ENCODE assay signal across 24 cellular contexts in genomic region chr17:8064590-8065019, GRCh38. TPM values are rescaled to one million over a fixed set of nuclear protein-coding genes. Genes with fewer than 3 reads are reported as not detected.
DNase-seq lines count a peak whose midpoint lies in the region; ATAC-seq, FAIRE-seq and TF ChIP-seq lines count a peak whose summit lies in the region.
"Had no signal": no experiment of that assay in that cellular context is flagged by ENCODE, and none has a peak within 500 bp of the region (broad histone marks: within the 10 kb centered on the region; RNA-seq: fewer than 3 reads in every experiment).

No MANE protein-coding gene starts in this region.

- no peaks in the 10 kb centered on the region for H3K36me3 ChIP-seq in H1 (ENCODE audit: control insufficient read depth in 2 of 4, insufficient read depth in 4 of 4, low read length in 3 of 4)
- H3K36me3 ChIP-seq in transverse colon = no peaks in the 10 kb centered on the region

- H2BK20ac ChIP-seq in H9 (ENCODE audit: low read depth, low read length, poor library complexity, severe bottlenecking) (no peak overlapping the region), H1 (ENCODE audit: low read length) (peak overlapping the region; percentile 80; the same call in 1 of the 2 replicates)

- TF ChIP-seq EP300 in H1 (IDR thresholded peaks at IDR 0.05; ENCODE audit: borderline replicate concordance in 1 of 2, low read depth in 2 of 2, low read length in 2 of 2) = no peak
- no peak for TF ChIP-seq EP300 in transverse colon (IDR thresholded peaks at IDR 0.05; ENCODE audit: low read depth)

- DNase-seq in H9 = no peak
- no peak for DNase-seq in H1 (ENCODE audit: low read depth in 1 of 2, low spot score in 2 of 2)
- DNase-seq in nephron progenitor cell = no peak
- DNase-seq in stimulated activated naive B cell treated with anti-CD40 and anti-IgM and Interleukin-4, amounts not matched to agents 10 μg/mL and 1 μg/mL and 100 μg/mL, for 72 hours = no peak
- DNase-seq in T-helper 2 cell treated with Interferon-gamma antibody and Interleukin-4, amounts not matched to agents 5 μg/mL and 100 μg/mL, for 36 hours (ENCODE audit: low spot score) = no peak
- no peak for DNase-seq in hypothalamus (lab: John Stamatoyannopoulos, UW)
- no peak for DNase-seq in transverse colon
- DNase-seq: CD4-positive, alpha-beta T cell; COR-L47; DMS79; HCEC 1CT; NCI-H1105 treated with DMSO at 0.1 percent for 48 hours; NCI-H2029 treated with DMSO at 0.1 percent for 48 hours; NCI-H226; NCI-H510A treated with DMSO at 0.1 percent for 48 hours; NCI-H748 treated with DMSO at 0.1 percent for 48 hours; PC-9; RPMI8226; SHP77 treated with DMSO at 0.1 percent for 48 hours; SK-N-SH had no signal

- H3K23me2 ChIP-seq in H9 (ENCODE audit: insufficient read length, low read depth, low read length, poor library complexity, severe bottlenecking) (peaks cover 10% of the 10 kb centered on the region), H1 (ENCODE audit: low read depth, low read length) (peaks cover 9% of the 10 kb centered on the region; the same call in 1 of the 2 replicates)

- H3K23ac ChIP-seq in H9 (ENCODE audit: insufficient read length, low read depth, low read length) (no peak overlapping the region), H1 (ENCODE audit: insufficient read length) (no peak overlapping the region)

- CTCF ChIA-PET in H1 (lab: Charles Lee; ENCODE audit: partially characterized antibody) = interaction anchor here (1.0 to 11.6 kb wide), 5 partner anchors 10 to 59 kb away, joined by 3 to 270 read pairs (median 5); partner anchors contain the start of genes ALOXE3 and HES7

- H2AFZ ChIP-seq in H9 (ENCODE audit: low read length) (no peak overlapping the region), H1 (ENCODE audit: low read length) (no peak overlapping the region)
- H2AFZ ChIP-seq: PC-9 had no signal

- H2BK15ac ChIP-seq in H9 (ENCODE audit: low read depth, low read length) (no peak overlapping the region), H1 (ENCODE audit: low read length) (peak overlapping the region; percentile 53)

- TF ChIP-seq POLR2A in H1 (IDR thresholded peaks at IDR 0.05; ENCODE audit: control extremely low read depth in 1 of 2, low read depth in 2 of 2, low read length in 2 of 2) = no peak
- TF ChIP-seq POLR2A in transverse colon (IDR thresholded peaks at IDR 0.05) = no peak

- H3K4me3 Mint-ChIP-seq in H9 (peak overlapping the region; percentile 42 to 72; a peak in 4 of 5 replicates), nephron progenitor cell (peak overlapping the region; percentile 15)
- H3K4me3 Mint-ChIP-seq in stimulated activated naive B cell treated with anti-CD40 and anti-IgM and Interleukin-4, amounts not matched to agents 10 μg/mL and 1 μg/mL and 100 μg/mL, for 72 hours = no peak overlapping the region
- no peak overlapping the region for H3K4me3 Mint-ChIP-seq in T-helper 2 cell treated with Interferon-gamma antibody and Interleukin-4, amounts not matched to agents 5 μg/mL and 100 μg/mL, for 36 hours
- H3K4me3 Mint-ChIP-seq: CD4-positive, alpha-beta T cell had no signal

- TF ChIP-seq RAD21 in H1 (IDR thresholded peaks at IDR 0.05 in 1 of 2, conservative IDR thresholded peaks at IDR 0.05 in 1 of 2; ENCODE audit: low read depth in 2 of 2, low read length in 2 of 2) = no peak

- no peak overlapping the region for H3K56ac ChIP-seq in H9 (ENCODE audit: insufficient read length, low read depth, low read length)
- H3K56ac ChIP-seq in H1 (replicated peaks; ENCODE audit: insufficient read length, low read depth, low read length) = no peak overlapping the region

- H3K4me3 ChIP-seq in H1 (ENCODE audit: extremely low read depth in 1 of 4, insufficient read depth in 2 of 4, low read depth in 3 of 4, low read length in 4 of 4) (peak overlapping the region in 1 of 4 experiments; percentile 50; a peak in 2 of 8 replicates), transverse colon (no peak overlapping the region)
- H3K4me3 ChIP-seq: PC-9 had no signal

- in situ Hi-C loops in transverse colon (cut with MboI; ENCODE audit: low pct_ligation_motif_present in 1 of 4, low pct_unique_long_range_greater_than_20kb in 1 of 4, low sequenced_read_pairs in 3 of 4) = loop anchor here in 1 of 4 donors (10.0 kb wide), 1 partner anchor 50 kb away; the partner anchor contains the start of gene ALOXE3

- no peak for FAIRE-seq in H1 (lab: Jason Lieb, UNC)

- H2BK12ac ChIP-seq in H9 (ENCODE audit: insufficient read length, low read depth, low read length) (no peak overlapping the region), H1 (ENCODE audit: low read depth, low read length) (peak overlapping the region; percentile 87; the same call in 1 of the 2 replicates)

- H3K4ac ChIP-seq in H9 (ENCODE audit: low read depth, low read length) (no peak overlapping the region), H1 (replicated peaks; ENCODE audit: insufficient read length, low read depth, low read length) (no peak overlapping the region)

- TF ChIP-seq CTCF in H9 (conservative IDR thresholded peaks at IDR 0.05) (no peak), H1 (IDR thresholded peaks at IDR 0.05; ENCODE audit: control extremely low read depth in 1 of 3, insufficient read depth in 1 of 3, low read depth in 1 of 3, low read length in 3 of 3) (no peak), nephron progenitor cell (IDR thresholded peaks at IDR 0.05) (no peak), transverse colon (IDR thresholded peaks at IDR 0.05) (no peak)

- H3K79me2 ChIP-seq in H9 (ENCODE audit: insufficient read depth, low read length) (no peaks in the 10 kb centered on the region), H1 (ENCODE audit: control insufficient read depth in 1 of 2, insufficient read depth in 2 of 2, low read length in 2 of 2) (no peaks in the 10 kb centered on the region)

- H3K4me2 ChIP-seq in H9 (ENCODE audit: insufficient read depth, insufficient read length, low read length) (peak overlapping the region; percentile 22), H1 (ENCODE audit: insufficient read depth in 1 of 2, low read depth in 2 of 2, low read length in 2 of 2) (peak overlapping the region; percentile 36 to 86; a peak in 3 of 4 replicates)
- H3K4me2 ChIP-seq: KMS-11, PC-9, SK-N-SH had no signal

- H3K4me1 Mint-ChIP-seq in H9 (peaks cover 44 to 49% of the 10 kb centered on the region in 2 experiments), nephron progenitor cell (peaks cover 14% of the 10 kb centered on the region)
- peaks cover 4 to 19% of the 10 kb centered on the region in 2 donors for H3K4me1 Mint-ChIP-seq in stimulated activated naive B cell treated with anti-CD40 and anti-IgM and Interleukin-4, amounts not matched to agents 10 μg/mL and 1 μg/mL and 100 μg/mL, for 72 hours
- H3K4me1 Mint-ChIP-seq in T-helper 2 cell treated with Interferon-gamma antibody and Interleukin-4, amounts not matched to agents 5 μg/mL and 100 μg/mL, for 36 hours (ENCODE audit: low read depth) = peaks cover 6% of the 10 kb centered on the region

- no CpG with 5 or more reads among the region's 6 CpGs for WGBS in H9 (ENCODE audit: extremely low coverage, insufficient read length, low lambda C conversion rate)
- 58% methylated on average over 4 of the region's 6 CpGs; no CpG with 5 or more reads in 1 of the 2 experiments for WGBS in H1 (ENCODE audit: extremely low coverage in 1 of 2, insufficient coverage in 1 of 2, insufficient read length in 1 of 2, insufficient replicate concordance in 2 of 2, low coverage in 1 of 2, low lambda C conversion rate in 2 of 2, missing lambda C conversion rate in 1 of 2), 2 experiments
- 20 to 73% methylated on average over 1 to 6 of the region's 6 CpGs for WGBS in transverse colon (ENCODE audit: low coverage in 1 of 2), 2 donors

- H3K14ac ChIP-seq in H9 (ENCODE audit: insufficient read depth, low read length) (no peak overlapping the region), H1 (ENCODE audit: insufficient read length) (no peak overlapping the region)

- peaks cover 86% of the 10 kb centered on the region for H3K27me3 Mint-ChIP-seq in H9 (ENCODE audit: low read depth)
- H3K27me3 Mint-ChIP-seq in nephron progenitor cell (ENCODE audit: low read depth, poor library complexity) = peaks cover 99% of the 10 kb centered on the region
- H3K27me3 Mint-ChIP-seq in stimulated activated naive B cell treated with anti-CD40 and anti-IgM and Interleukin-4, amounts not matched to agents 10 μg/mL and 1 μg/mL and 100 μg/mL, for 72 hours = peaks cover 48 to 53% of the 10 kb centered on the region in 2 donors
- peaks cover 47% of the 10 kb centered on the region for H3K27me3 Mint-ChIP-seq in T-helper 2 cell treated with Interferon-gamma antibody and Interleukin-4, amounts not matched to agents 5 μg/mL and 100 μg/mL, for 36 hours (ENCODE audit: low read depth)

- H2AK5ac ChIP-seq in H9 (ENCODE audit: insufficient read length, low read length) = no peak overlapping the region
- H2AK5ac ChIP-seq in H1 (ENCODE audit: low read depth, low read length) = peak overlapping the region; percentile 58; the same call in 1 of the 2 replicates

- H2BK5ac ChIP-seq in H9 (ENCODE audit: insufficient read length, low read length) (no peak overlapping the region), H1 (ENCODE audit: low read depth, low read length) (peak overlapping the region; percentile 30; the same call in 1 of the 2 replicates)

- H3K4me1 ChIP-seq in H9 (ENCODE audit: insufficient read depth, low read length) (peaks cover 3% of the 10 kb centered on the region; the same call in 1 of the 2 replicates), H1 (replicated peaks in 1 of 4; ENCODE audit: control insufficient read depth in 3 of 4, insufficient read depth in 4 of 4, low read length in 3 of 4) (peaks cover 7 to 29% (median 14%) of the 10 kb centered on the region in 4 experiments), transverse colon (peaks cover 5 to 27% (median 25%) of the 10 kb centered on the region in 4 donors)

- H3K9me3 Mint-ChIP-seq in H9 = no peaks in the 10 kb centered on the region
- H3K9me3 Mint-ChIP-seq in nephron progenitor cell = peaks cover 3% of the 10 kb centered on the region
- no peaks in the 10 kb centered on the region for H3K9me3 Mint-ChIP-seq in stimulated activated naive B cell treated with anti-CD40 and anti-IgM and Interleukin-4, amounts not matched to agents 10 μg/mL and 1 μg/mL and 100 μg/mL, for 72 hours
- H3K9me3 Mint-ChIP-seq in T-helper 2 cell treated with Interferon-gamma antibody and Interleukin-4, amounts not matched to agents 5 μg/mL and 100 μg/mL, for 36 hours = no peaks in the 10 kb centered on the region
- H3K9me3 Mint-ChIP-seq: CD4-positive, alpha-beta T cell had no signal

- H3T11ph ChIP-seq in H9 (ENCODE audit: low read length) = no peak overlapping the region

- H4K20me1 ChIP-seq in H9 (ENCODE audit: control insufficient read depth, insufficient read depth, insufficient read length) (no peaks in the 10 kb centered on the region), H1 (replicated peaks in 1 of 2; ENCODE audit: control insufficient read depth in 1 of 2, insufficient read depth in 2 of 2, low read length in 2 of 2) (peaks cover 2 to 4% of the 10 kb centered on the region in 2 experiments)

- no peak overlapping the region for H3K9ac ChIP-seq in H9 (ENCODE audit: extremely low read depth, insufficient read length, low read length)
- H3K9ac ChIP-seq in H1 (replicated peaks in 1 of 4; ENCODE audit: extremely low read depth in 1 of 4, low read depth in 3 of 4, low read length in 3 of 4) = no peak overlapping the region
- H3K9ac ChIP-seq: KMS-11, SK-N-SH had no signal

- H2BK120ac ChIP-seq in H9 (ENCODE audit: low read depth, low read length, poor library complexity, severe bottlenecking) (no peak overlapping the region), H1 (replicated peaks; ENCODE audit: low read depth, low read length) (no peak overlapping the region)

- H4K91ac ChIP-seq in H9 (ENCODE audit: insufficient read length, low read depth, low read length) = no peak overlapping the region
- H4K91ac ChIP-seq in H1 (replicated peaks; ENCODE audit: insufficient read length, low read length) = no peak overlapping the region

- H4K8ac ChIP-seq in H9 (replicated peaks; ENCODE audit: insufficient read length, low read depth, low read length) (no peak overlapping the region), H1 (ENCODE audit: extremely low read depth, insufficient read depth, low read length) (no peak overlapping the region)

- H3K18ac ChIP-seq in H9 (ENCODE audit: insufficient read length, low read depth, low read length) (no peak overlapping the region), H1 (ENCODE audit: extremely low read depth, low read length) (peak overlapping the region; percentile 87)

- H3K79me1 ChIP-seq in H9 (ENCODE audit: insufficient read depth, low read depth, low read length, poor library complexity, severe bottlenecking) = no peaks in the 10 kb centered on the region
- no peaks in the 10 kb centered on the region; the same call in 1 of the 2 replicates for H3K79me1 ChIP-seq in H1 (ENCODE audit: low read depth, low read length)

- ATAC-seq in stimulated activated naive B cell treated with anti-CD40 and anti-IgM and Interleukin-4, amounts not matched to agents 10 μg/mL and 1 μg/mL and 100 μg/mL, for 72 hours (replicated peaks) = no peak
- ATAC-seq in HG03442 (IDR thresholded peaks at IDR 0.05; ENCODE audit: unreplicated experiment) = no peak

- peaks cover 13% of the 10 kb centered on the region; the same call in 1 of the 2 replicates for H3K27me3 ChIP-seq in H9 (ENCODE audit: insufficient read depth, low read length)
- H3K27me3 ChIP-seq in H1 (replicated peaks in 1 of 4; ENCODE audit: control insufficient read depth in 3 of 4, extremely low read depth in 1 of 4, insufficient read depth in 3 of 4, low read length in 3 of 4) = peaks cover 5 to 31% (median 24%) of the 10 kb centered on the region in 4 experiments; a peak in 6 of 7 replicates
- peaks cover 50% of the 10 kb centered on the region for H3K27me3 ChIP-seq in transverse colon

- POLR2A ChIA-PET in H1 (lab: Charles Lee; ENCODE audit: partially characterized antibody) = interaction anchor here (1.0 to 1.7 kb wide), 4 partner anchors 10 to 157 kb away, joined by 3 to 4 read pairs (median 4); no protein-coding TSS in a partner anchor

- H3K27ac Mint-ChIP-seq in H9 = no peak overlapping the region
- H3K27ac Mint-ChIP-seq in nephron progenitor cell = no peak overlapping the region
- H3K27ac Mint-ChIP-seq in stimulated activated naive B cell treated with anti-CD40 and anti-IgM and Interleukin-4, amounts not matched to agents 10 μg/mL and 1 μg/mL and 100 μg/mL, for 72 hours = peak overlapping the region; percentile 20
- no peak overlapping the region for H3K27ac Mint-ChIP-seq in T-helper 2 cell treated with Interferon-gamma antibody and Interleukin-4, amounts not matched to agents 5 μg/mL and 100 μg/mL, for 36 hours
- H3K27ac Mint-ChIP-seq: CD4-positive, alpha-beta T cell had no signal

- H4K5ac ChIP-seq in H9 (ENCODE audit: insufficient read length, low read depth, low read length) = no peak overlapping the region
- H4K5ac ChIP-seq in H1 (ENCODE audit: insufficient read length, low read depth, low read length) = no peak overlapping the region

- intact Hi-C loops in transverse colon (cut with DNase I; ENCODE audit: low total_unique reads) = no loop called here

- H3K36me3 Mint-ChIP-seq in H9 (ENCODE audit: insufficient read depth in 1 of 3, low read depth in 3 of 3) (no peaks in the 10 kb centered on the region), nephron progenitor cell (ENCODE audit: low read depth) (no peaks in the 10 kb centered on the region)
- no peaks in the 10 kb centered on the region for H3K36me3 Mint-ChIP-seq in stimulated activated naive B cell treated with anti-CD40 and anti-IgM and Interleukin-4, amounts not matched to agents 10 μg/mL and 1 μg/mL and 100 μg/mL, for 72 hours
- H3K36me3 Mint-ChIP-seq in T-helper 2 cell treated with Interferon-gamma antibody and Interleukin-4, amounts not matched to agents 5 μg/mL and 100 μg/mL, for 36 hours (ENCODE audit: low read depth) = no peaks in the 10 kb centered on the region

- H3K27ac ChIP-seq in H9 (ENCODE audit: insufficient read length, low read depth, low read length) (no peak overlapping the region), H1 (ENCODE audit: low read depth, low read length) (no peak overlapping the region), transverse colon (no peak overlapping the region)
- H3K27ac ChIP-seq: KMS-11, PC-9 had no signal

- H3K9me3 ChIP-seq in H9 (ENCODE audit: control insufficient read depth, low read depth, low read length) (no peaks in the 10 kb centered on the region), H1 (ENCODE audit: insufficient read depth in 2 of 2, low read depth in 1 of 2, low read length in 1 of 2) (no peaks in the 10 kb centered on the region), transverse colon (no peaks in the 10 kb centered on the region)
- H3K9me3 ChIP-seq: SK-N-SH had no signal

RNA-seq across cellular contexts. Expression of gene ALOX12B, which starts 22.9 kb away (rescaled TPM):
- total RNA-seq in H9 (2021) = 0.86 and 1.2 TPM in 2 replicates
- total RNA-seq in H1 (2021; fragmentation: NEBNext Ultra II Directional; extraction: Animal tissue kit (Norgen Biotek cat#: 25700)) = not detected in 2 replicates
- 0.82 and 0.86 TPM in 2 replicates for polyA plus RNA-seq in H1 (2011; rRNA removed)
- polyA plus RNA-seq in H1 (2011; cell fraction: cytosol; rRNA removed) = 0.45 TPM
- 0.88 TPM for polyA plus RNA-seq in H1 (2011; cell fraction: nucleus; rRNA removed)
- polyA plus RNA-seq in H1 (2012, experiment 1 of 2) = 0.48 to 1.3 TPM (median 0.92 TPM) in 4 replicates
- polyA plus RNA-seq in H1 (2012, experiment 2 of 2) = 0.96 TPM
- polyA plus RNA-seq in H1 (2013, experiment 1 of 2) = 0.12 TPM
- polyA plus RNA-seq in H1 (2013, experiment 2 of 2) = 0.26 TPM
- 0.41 and 0.82 TPM in 2 replicates for polyA minus RNA-seq in H1 (2011; rRNA and poly(A)+ RNA removed)
- polyA minus RNA-seq in H1 (2011; cell fraction: cytosol; rRNA and poly(A)+ RNA removed) = not detected
- polyA minus RNA-seq in H1 (2011; cell fraction: nucleus; rRNA and poly(A)+ RNA removed) = not detected
- total RNA-seq in transverse colon = not detected
- total RNA-seq: PC-9 had no signal
- polyA plus RNA-seq: BJ had no signal

RNA-seq across cellular contexts. Expression of gene ALOX15B, which starts 25.7 kb away (rescaled TPM):
- 0.11 TPM in 1 of 2 replicates, not detected in the other for total RNA-seq in H9 (2021)
- 0.46 and 0.63 TPM in 2 replicates for total RNA-seq in H1 (2021; fragmentation: NEBNext Ultra II Directional; extraction: Animal tissue kit (Norgen Biotek cat#: 25700))
- polyA plus RNA-seq in H1 (2011; rRNA removed) = 0.91 and 1.4 TPM in 2 replicates
- 0.76 TPM for polyA plus RNA-seq in H1 (2011; cell fraction: cytosol; rRNA removed)
- polyA plus RNA-seq in H1 (2011; cell fraction: nucleus; rRNA removed) = 1.3 TPM
- 0.42 to 0.79 TPM (median 0.60 TPM) in 4 replicates for polyA plus RNA-seq in H1 (2012, experiment 1 of 2)
- polyA plus RNA-seq in H1 (2012, experiment 2 of 2) = 0.26 TPM
- polyA plus RNA-seq in H1 (2013, experiment 1 of 2) = 0.73 TPM
- 0.70 TPM for polyA plus RNA-seq in H1 (2013, experiment 2 of 2)
- 0.51 and 0.63 TPM in 2 replicates for polyA minus RNA-seq in H1 (2011; rRNA and poly(A)+ RNA removed)
- polyA minus RNA-seq in H1 (2011; cell fraction: cytosol; rRNA and poly(A)+ RNA removed) = not detected
- 0.70 TPM for polyA minus RNA-seq in H1 (2011; cell fraction: nucleus; rRNA and poly(A)+ RNA removed)
- total RNA-seq in transverse colon = 10 to 100 TPM in 1 of 4 donors, 1 to 10 TPM in 3; 3.3 to 44.4 (median 5.4) TPM
- total RNA-seq: CD4-positive, alpha-beta T cell; PC-9 had no signal
- polyA plus RNA-seq: BJ, SK-N-SH had no signal

RNA-seq across cellular contexts. Expression of gene ALOXE3, which starts 53.7 kb away (rescaled TPM):
- total RNA-seq in H9 (2021) (0.13 and 0.42 TPM in 2 replicates), transverse colon (under 1 TPM in 1 of 4 donors, not detected in 3; 0.79 TPM)
- total RNA-seq in H1 (2021; fragmentation: NEBNext Ultra II Directional; extraction: Animal tissue kit (Norgen Biotek cat#: 25700)) = not detected in 2 replicates
- polyA plus RNA-seq in H1 (2011; rRNA removed) = 0.26 and 0.55 TPM in 2 replicates
- 0.17 TPM for polyA plus RNA-seq in H1 (2011; cell fraction: cytosol; rRNA removed)
- polyA plus RNA-seq in H1 (2011; cell fraction: nucleus; rRNA removed) = 0.40 TPM
- polyA plus RNA-seq in H1 (2012, experiment 1 of 2) = 0.17 to 0.50 TPM (median 0.31 TPM) in 4 replicates
- polyA plus RNA-seq in H1 (2012, experiment 2 of 2) = 0.16 TPM
- 0.34 TPM for polyA plus RNA-seq in H1 (2013, experiment 1 of 2)
- polyA plus RNA-seq in H1 (2013, experiment 2 of 2) = 0.07 TPM
- 0.09 and 0.27 TPM in 2 replicates for polyA minus RNA-seq in H1 (2011; rRNA and poly(A)+ RNA removed)
- not detected for polyA minus RNA-seq in H1 (2011; cell fraction: cytosol; rRNA and poly(A)+ RNA removed)
- not detected for polyA minus RNA-seq in H1 (2011; cell fraction: nucleus; rRNA and poly(A)+ RNA removed)
- total RNA-seq: A673 had no signal

RNA-seq across cellular contexts. Expression of gene HES7, which starts 59.3 kb away (rescaled TPM):
- 0.26 and 0.33 TPM in 2 replicates for total RNA-seq in H9 (2021)
- total RNA-seq in H1 (2021; fragmentation: NEBNext Ultra II Directional; extraction: Animal tissue kit (Norgen Biotek cat#: 25700)) = 0.32 and 0.69 TPM in 2 replicates
- polyA plus RNA-seq in H1 (2011; rRNA removed) = 0.20 and 0.55 TPM in 2 replicates
- polyA plus RNA-seq in H1 (2011; cell fraction: cytosol; rRNA removed) = 0.30 TPM
- polyA plus RNA-seq in H1 (2011; cell fraction: nucleus; rRNA removed) = 1.2 TPM
- 0.23 to 0.66 TPM (median 0.48 TPM) in 4 replicates for polyA plus RNA-seq in H1 (2012, experiment 1 of 2)
- 0.22 TPM for polyA plus RNA-seq in H1 (2012, experiment 2 of 2)
- 0.41 TPM for polyA plus RNA-seq in H1 (2013, experiment 1 of 2)
- 0.15 TPM for polyA plus RNA-seq in H1 (2013, experiment 2 of 2)
- 0.09 TPM in 1 of 2 replicates, not detected in the other for polyA minus RNA-seq in H1 (2011; rRNA and poly(A)+ RNA removed)
- polyA minus RNA-seq in H1 (2011; cell fraction: cytosol; rRNA and poly(A)+ RNA removed) = not detected
- not detected for polyA minus RNA-seq in H1 (2011; cell fraction: nucleus; rRNA and poly(A)+ RNA removed)
- not detected for total RNA-seq in transverse colon
- polyA plus RNA-seq: BJ had no signal

Comparison
In these comparisons a context has a peak if more than half of its experiments do, and no peak if none do; other contexts are left out.
1. H3K4me3 Mint-ChIP-seq: peak in H9 (2 of 2) and nephron progenitor cell (single experiment); none in stimulated activated naive B cell treated with anti-CD40 and anti-IgM and Interleukin-4, amounts not matched to agents 10 μg/mL and 1 μg/mL and 100 μg/mL, for 72 hours (0 of 2) and T-helper 2 cell treated with Interferon-gamma antibody and Interleukin-4, amounts not matched to agents 5 μg/mL and 100 μg/mL, for 36 hours (single experiment).